Comparison of ENCODE assay signal across 8 cellular contexts in genomic region chr19:10505583-10506229, GRCh38. TPM values are rescaled to one million over a fixed set of nuclear protein-coding genes. Genes with fewer than 3 reads are reported as not detected.
DNase-seq lines count a peak whose midpoint lies in the region; ATAC-seq and TF ChIP-seq lines count a peak whose summit lies in the region.

No MANE protein-coding gene starts in this region.

- H3K9ac ChIP-seq in Loucy (ENCODE audit: low read depth, low read length, poor library complexity, severe bottlenecking), result no peak overlapping the region
- H3K9ac ChIP-seq in mammary epithelial cell (ENCODE audit: insufficient read depth, low read length), result no peak overlapping the region

- dilution Hi-C loops in mammary epithelial cell (cut with HindIII; ENCODE audit: low sequenced_read_pairs), result no loop called here

- H3K9me2 ChIP-seq in Loucy (replicated peaks; ENCODE audit: low read depth, low read length), result no peaks in the 10 kb centered on the region

- H3K79me2 ChIP-seq in Loucy (ENCODE audit: insufficient read depth, low read length) (peaks cover 32% of the 10 kb centered on the region), mammary epithelial cell (ENCODE audit: insufficient read depth, low read length) (peaks cover 17% of the 10 kb centered on the region)

- ATAC-seq in left lobe of liver (peak; percentile 15), HG03439 (IDR thresholded peaks at IDR 0.05; ENCODE audit: unreplicated experiment) (no peak)

- no peaks in the 10 kb centered on the region for H3F3A ChIP-seq in Loucy (ENCODE audit: low read depth)

- H4K20me1 ChIP-seq in Loucy (ENCODE audit: insufficient read depth, low read length, poor library complexity, severe bottlenecking) (peaks cover 6% of the 10 kb centered on the region), mammary epithelial cell (ENCODE audit: insufficient read depth, low read length) (no peaks in the 10 kb centered on the region)

- CTCF ChIA-PET in mammary epithelial cell (lab: Charles Lee; ENCODE audit: low non-redundant PET), result interaction anchor here (0.5 to 0.8 kb wide), 3 partner anchors 11 to 100 kb away, joined by 3 to 4 read pairs (median 4); no protein-coding TSS in a partner anchor

- DNase-seq in EH (ENCODE audit: low read depth) (peak; percentile 59), mammary epithelial cell (peak; percentile 52), left lobe of liver (ENCODE audit: low spot score) (peak; percentile 66), globus pallidus (ENCODE audit: low spot score) (no peak)
- peak; percentile 77 to 87 for DNase-seq in stimulated activated CD4-positive, alpha-beta T cell treated with anti-CD3 and anti-CD28 coated beads, Interleukin-4, amount 100 ng/mL, for 48 hours (ENCODE audit: low read depth in 2 of 2)

- H3K36me3 ChIP-seq in Loucy (ENCODE audit: insufficient read depth, low read length), result no peaks in the 10 kb centered on the region
- no peaks in the 10 kb centered on the region for H3K36me3 ChIP-seq in mammary epithelial cell (ENCODE audit: insufficient read depth, low read length)

- peaks cover 29% of the 10 kb centered on the region for H3K4me1 ChIP-seq in Loucy (ENCODE audit: insufficient read depth, low read length, poor library complexity, severe bottlenecking)
- H3K4me1 ChIP-seq in mammary epithelial cell (ENCODE audit: insufficient read depth, low read length), result peaks cover 24% of the 10 kb centered on the region

- TF ChIP-seq CTCF in Loucy (conservative IDR thresholded peaks at IDR 0.05; ENCODE audit: low read length), result peak; percentile 82
- peak; percentile 77 for TF ChIP-seq CTCF in WI38 (IDR thresholded peaks at IDR 0.05; ENCODE audit: low read depth, low read length)
- TF ChIP-seq CTCF in mammary epithelial cell (conservative IDR thresholded peaks at IDR 0.05 in 1 of 2, IDR thresholded peaks at IDR 0.05 in 1 of 2; ENCODE audit: extremely low read depth in 1 of 2, insufficient read depth in 1 of 2, low read depth in 1 of 2, low read length in 2 of 2), result peak; percentile 91 to 92

- in situ Hi-C loops in mammary epithelial cell (cut with MboI; ENCODE audit: low sequenced_read_pairs in 2 of 2), result loop anchor here in 1 of 2 donors (10.0 kb wide), 1 partner anchor 49 kb away; no protein-coding TSS in a partner anchor

- peaks cover 6% of the 10 kb centered on the region for H3K27me3 ChIP-seq in Loucy (ENCODE audit: insufficient read depth, low read length, poor library complexity, severe bottlenecking)
- H3K27me3 ChIP-seq in mammary epithelial cell (ENCODE audit: insufficient read depth, low read length), result no peaks in the 10 kb centered on the region

- WGBS in mammary epithelial cell (ENCODE audit: low coverage, missing lambda C conversion rate), result 33% methylated on average over 15 of the region's 17 CpGs

- BruUV-seq in mammary epithelial cell (replicated peaks; lab: Mats Ljungman, UMichigan), result no TSS peak

- intact Hi-C loops in mammary epithelial cell (cut with micrococcal nuclease), result loop anchor here (1.0 kb wide), 2 partner anchors 30 to 46 kb away; no protein-coding TSS in a partner anchor

- H3K9me3 ChIP-seq in Loucy (ENCODE audit: insufficient read depth, low read depth, low read length), result no peaks in the 10 kb centered on the region
- no peaks in the 10 kb centered on the region for H3K9me3 ChIP-seq in mammary epithelial cell (replicated peaks; ENCODE audit: insufficient read depth, low read length)

- H3K4me3 ChIP-seq in Loucy (ENCODE audit: low read length, poor library complexity, severe bottlenecking), result no peak overlapping the region
- H3K4me3 ChIP-seq in WI38 (ENCODE audit: low read depth, low read length), result no peak overlapping the region
- H3K4me3 ChIP-seq in mammary epithelial cell (replicated peaks in 1 of 3; ENCODE audit: insufficient read depth in 1 of 3, low read depth in 2 of 3, low read length in 3 of 3), result no peak overlapping the region

- no peak overlapping the region for H3K27ac ChIP-seq in mammary epithelial cell (ENCODE audit: insufficient read depth, low read depth, low read length)

- H3K4me2 ChIP-seq in Loucy (ENCODE audit: low read depth, low read length, poor library complexity, severe bottlenecking) (no peak overlapping the region), mammary epithelial cell (ENCODE audit: insufficient read depth, low read depth, low read length) (no peak overlapping the region)

- H2AFZ ChIP-seq in Loucy (ENCODE audit: low read length) (no peak overlapping the region), mammary epithelial cell (ENCODE audit: low read depth, low read length) (no peak overlapping the region)

RNA-seq across cellular contexts. Expression of gene KEAP1, which starts 2.5 kb away (rescaled TPM):
- 10 to 100 TPM; 47.5 to 51.0 TPM for total RNA-seq in mammary epithelial cell
- polyA plus RNA-seq in mammary epithelial cell, result 46.1 TPM
- 108 TPM for polyA minus RNA-seq in mammary epithelial cell
- 59.6 TPM for total RNA-seq in left lobe of liver

RNA-seq across cellular contexts. Expression of gene S1PR5, which starts 11.5 kb away (rescaled TPM):
- total RNA-seq in mammary epithelial cell (10 to 100 TPM in 1 of 2 donors, 1 to 10 TPM in 1; 8.5 to 12.2 TPM), left lobe of liver (0.30 TPM)
- polyA plus RNA-seq in mammary epithelial cell, result 4.0 TPM
- polyA minus RNA-seq in mammary epithelial cell, result 1.5 TPM

RNA-seq across cellular contexts. Expression of gene ATG4D, which starts 38.0 kb away (rescaled TPM):
- total RNA-seq in mammary epithelial cell, result 10 to 100 TPM; 20.7 to 28.9 TPM
- polyA plus RNA-seq in mammary epithelial cell, result 16.9 TPM
- 24.2 TPM for polyA minus RNA-seq in mammary epithelial cell
- 11.6 TPM for total RNA-seq in left lobe of liver
